In the genomic region with DNA sequence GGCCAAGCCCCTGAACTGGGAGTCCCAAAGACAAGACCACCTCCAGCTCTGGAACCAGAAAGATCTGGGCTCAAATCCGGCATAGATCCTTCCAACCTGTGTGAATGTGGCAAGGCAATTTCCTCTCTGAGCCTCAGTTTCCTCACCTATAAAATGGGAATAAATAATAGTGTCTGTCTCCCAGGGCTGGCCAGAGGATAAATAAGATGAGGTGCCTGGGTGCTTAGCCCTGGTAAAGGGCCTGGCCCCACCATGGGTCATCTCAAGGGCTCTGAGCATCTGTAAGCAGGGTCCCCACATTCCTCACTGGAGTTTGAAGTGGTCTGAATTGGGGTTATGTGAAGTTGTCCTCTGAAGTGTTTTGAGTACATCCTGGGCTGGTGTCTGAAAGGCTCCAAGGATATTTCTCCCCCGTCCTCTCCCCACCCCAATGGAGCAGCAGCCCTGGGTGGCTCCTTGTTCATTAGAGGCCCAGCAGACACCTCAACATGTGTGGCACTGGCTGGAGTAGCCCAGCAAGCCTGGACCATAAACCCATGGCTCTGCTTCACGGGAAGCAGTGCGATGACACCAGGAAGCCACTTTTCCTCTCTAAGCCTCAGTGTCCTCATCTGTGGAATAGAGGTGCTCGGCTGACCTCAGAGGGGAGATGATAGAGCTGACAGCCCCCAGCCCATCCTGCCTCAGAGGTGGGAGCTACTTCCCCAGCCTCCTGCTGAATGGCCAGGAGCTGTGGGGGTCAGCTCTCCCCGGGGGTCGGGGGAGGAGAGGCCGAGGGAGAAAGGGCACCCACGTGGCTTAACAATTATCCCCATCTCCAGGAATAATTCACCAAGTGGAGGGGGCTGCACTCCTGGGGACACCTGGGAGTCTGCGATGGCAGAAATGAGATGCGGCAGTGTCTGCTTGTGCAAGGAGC, we compare ENCODE assay signal across 1 cellular context.
A peak's percentile ranks its signal among the peaks of the same experiment; 100 is the strongest.
TF ChIP-seq lines count a peak whose summit lies in the region.

No MANE protein-coding gene starts in this region.

TF ChIP-seq in HepG2, 621 proteins besides CTCF, POLR2A, EP300 and RAD21 (continued from another document and continues in another):
- TF ChIP-seq, protein P1, sequence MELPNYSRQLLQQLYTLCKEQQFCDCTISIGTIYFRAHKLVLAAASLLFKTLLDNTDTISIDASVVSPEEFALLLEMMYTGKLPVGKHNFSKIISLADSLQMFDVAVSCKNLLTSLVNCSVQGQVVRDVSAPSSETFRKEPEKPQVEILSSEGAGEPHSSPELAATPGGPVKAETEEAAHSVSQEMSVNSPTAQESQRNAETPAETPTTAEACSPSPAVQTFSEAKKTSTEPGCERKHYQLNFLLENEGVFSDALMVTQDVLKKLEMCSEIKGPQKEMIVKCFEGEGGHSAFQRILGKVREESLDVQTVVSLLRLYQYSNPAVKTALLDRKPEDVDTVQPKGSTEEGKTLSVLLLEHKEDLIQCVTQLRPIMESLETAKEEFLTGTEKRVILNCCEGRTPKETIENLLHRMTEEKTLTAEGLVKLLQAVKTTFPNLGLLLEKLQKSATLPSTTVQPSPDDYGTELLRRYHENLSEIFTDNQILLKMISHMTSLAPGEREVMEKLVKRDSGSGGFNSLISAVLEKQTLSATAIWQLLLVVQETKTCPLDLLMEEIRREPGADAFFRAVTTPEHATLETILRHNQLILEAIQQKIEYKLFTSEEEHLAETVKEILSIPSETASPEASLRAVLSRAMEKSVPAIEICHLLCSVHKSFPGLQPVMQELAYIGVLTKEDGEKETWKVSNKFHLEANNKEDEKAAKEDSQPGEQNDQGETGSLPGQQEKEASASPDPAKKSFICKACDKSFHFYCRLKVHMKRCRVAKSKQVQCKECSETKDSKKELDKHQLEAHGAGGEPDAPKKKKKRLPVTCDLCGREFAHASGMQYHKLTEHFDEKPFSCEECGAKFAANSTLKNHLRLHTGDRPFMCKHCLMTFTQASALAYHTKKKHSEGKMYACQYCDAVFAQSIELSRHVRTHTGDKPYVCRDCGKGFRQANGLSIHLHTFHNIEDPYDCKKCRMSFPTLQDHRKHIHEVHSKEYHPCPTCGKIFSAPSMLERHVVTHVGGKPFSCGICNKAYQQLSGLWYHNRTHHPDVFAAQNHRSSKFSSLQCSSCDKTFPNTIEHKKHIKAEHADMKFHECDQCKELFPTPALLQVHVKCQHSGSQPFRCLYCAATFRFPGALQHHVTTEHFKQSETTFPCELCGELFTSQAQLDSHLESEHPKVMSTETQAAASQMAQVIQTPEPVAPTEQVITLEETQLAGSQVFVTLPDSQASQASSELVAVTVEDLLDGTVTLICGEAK (IDR thresholded peaks at IDR 0.05) = no peak
- TF ChIP-seq, protein P1 (CRISPR knock-in tag; IDR thresholded peaks at IDR 0.05) = 0 out of 2 replicates have a peak, but pooled peaks have one; percentile 17
- TF ChIP-seq, protein P2, sequence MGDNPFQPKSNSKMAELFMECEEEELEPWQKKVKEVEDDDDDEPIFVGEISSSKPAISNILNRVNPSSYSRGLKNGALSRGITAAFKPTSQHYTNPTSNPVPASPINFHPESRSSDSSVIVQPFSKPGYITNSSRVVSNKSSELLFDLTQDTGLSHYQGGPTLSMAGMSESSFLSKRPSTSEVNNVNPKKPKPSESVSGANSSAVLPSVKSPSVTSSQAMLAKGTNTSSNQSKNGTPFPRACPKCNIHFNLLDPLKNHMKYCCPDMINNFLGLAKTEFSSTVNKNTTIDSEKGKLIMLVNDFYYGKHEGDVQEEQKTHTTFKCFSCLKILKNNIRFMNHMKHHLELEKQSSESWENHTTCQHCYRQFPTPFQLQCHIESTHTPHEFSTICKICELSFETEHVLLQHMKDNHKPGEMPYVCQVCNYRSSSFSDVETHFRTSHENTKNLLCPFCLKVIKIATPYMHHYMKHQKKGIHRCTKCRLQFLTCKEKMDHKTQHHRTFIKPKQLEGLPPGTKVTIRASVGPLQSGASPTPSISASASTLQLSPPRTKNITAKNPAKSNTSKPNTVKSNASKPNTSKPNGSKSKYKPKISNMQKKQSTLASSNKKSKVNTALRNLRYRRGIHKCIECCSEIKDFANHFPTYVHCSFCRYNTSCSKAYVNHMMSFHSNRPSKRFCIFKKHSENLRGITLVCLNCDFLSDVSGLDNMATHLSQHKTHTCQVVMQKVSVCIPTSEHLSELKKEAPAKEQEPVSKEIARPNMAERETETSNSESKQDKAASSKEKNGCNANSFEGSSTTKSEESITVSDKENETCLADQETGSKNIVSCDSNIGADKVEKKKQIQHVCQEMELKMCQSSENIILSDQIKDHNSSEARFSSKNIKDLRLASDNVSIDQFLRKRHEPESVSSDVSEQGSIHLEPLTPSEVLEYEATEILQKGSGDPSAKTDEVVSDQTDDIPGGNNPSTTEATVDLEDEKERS (CRISPR knock-in tag; IDR thresholded peaks at IDR 0.05) = peak; percentile 62; the same call in 1 of the 2 replicates
- TF ChIP-seq, protein P3, sequence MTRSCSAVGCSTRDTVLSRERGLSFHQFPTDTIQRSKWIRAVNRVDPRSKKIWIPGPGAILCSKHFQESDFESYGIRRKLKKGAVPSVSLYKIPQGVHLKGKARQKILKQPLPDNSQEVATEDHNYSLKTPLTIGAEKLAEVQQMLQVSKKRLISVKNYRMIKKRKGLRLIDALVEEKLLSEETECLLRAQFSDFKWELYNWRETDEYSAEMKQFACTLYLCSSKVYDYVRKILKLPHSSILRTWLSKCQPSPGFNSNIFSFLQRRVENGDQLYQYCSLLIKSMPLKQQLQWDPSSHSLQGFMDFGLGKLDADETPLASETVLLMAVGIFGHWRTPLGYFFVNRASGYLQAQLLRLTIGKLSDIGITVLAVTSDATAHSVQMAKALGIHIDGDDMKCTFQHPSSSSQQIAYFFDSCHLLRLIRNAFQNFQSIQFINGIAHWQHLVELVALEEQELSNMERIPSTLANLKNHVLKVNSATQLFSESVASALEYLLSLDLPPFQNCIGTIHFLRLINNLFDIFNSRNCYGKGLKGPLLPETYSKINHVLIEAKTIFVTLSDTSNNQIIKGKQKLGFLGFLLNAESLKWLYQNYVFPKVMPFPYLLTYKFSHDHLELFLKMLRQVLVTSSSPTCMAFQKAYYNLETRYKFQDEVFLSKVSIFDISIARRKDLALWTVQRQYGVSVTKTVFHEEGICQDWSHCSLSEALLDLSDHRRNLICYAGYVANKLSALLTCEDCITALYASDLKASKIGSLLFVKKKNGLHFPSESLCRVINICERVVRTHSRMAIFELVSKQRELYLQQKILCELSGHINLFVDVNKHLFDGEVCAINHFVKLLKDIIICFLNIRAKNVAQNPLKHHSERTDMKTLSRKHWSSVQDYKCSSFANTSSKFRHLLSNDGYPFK (CRISPR knock-in tag; IDR thresholded peaks at IDR 0.05; ENCODE audit: borderline replicate concordance) = peak; percentile 15; the same call in 1 of the 2 replicates
- TF ChIP-seq ZNF670 (CRISPR knock-in tag; IDR thresholded peaks at IDR 0.05; ENCODE audit: borderline replicate concordance) (0 out of 2 replicates have a peak, but pooled peaks have one; percentile 57), MEIS2 (CRISPR knock-in tag; IDR thresholded peaks at IDR 0.05) (peak; percentile 74)
- TF ChIP-seq, protein P4, sequence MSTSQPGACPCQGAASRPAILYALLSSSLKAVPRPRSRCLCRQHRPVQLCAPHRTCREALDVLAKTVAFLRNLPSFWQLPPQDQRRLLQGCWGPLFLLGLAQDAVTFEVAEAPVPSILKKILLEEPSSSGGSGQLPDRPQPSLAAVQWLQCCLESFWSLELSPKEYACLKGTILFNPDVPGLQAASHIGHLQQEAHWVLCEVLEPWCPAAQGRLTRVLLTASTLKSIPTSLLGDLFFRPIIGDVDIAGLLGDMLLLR (CRISPR knock-in tag; IDR thresholded peaks at IDR 0.05) = 0 out of 2 replicates have a peak, but pooled peaks have one; percentile 19
- TF ChIP-seq, protein P5, sequence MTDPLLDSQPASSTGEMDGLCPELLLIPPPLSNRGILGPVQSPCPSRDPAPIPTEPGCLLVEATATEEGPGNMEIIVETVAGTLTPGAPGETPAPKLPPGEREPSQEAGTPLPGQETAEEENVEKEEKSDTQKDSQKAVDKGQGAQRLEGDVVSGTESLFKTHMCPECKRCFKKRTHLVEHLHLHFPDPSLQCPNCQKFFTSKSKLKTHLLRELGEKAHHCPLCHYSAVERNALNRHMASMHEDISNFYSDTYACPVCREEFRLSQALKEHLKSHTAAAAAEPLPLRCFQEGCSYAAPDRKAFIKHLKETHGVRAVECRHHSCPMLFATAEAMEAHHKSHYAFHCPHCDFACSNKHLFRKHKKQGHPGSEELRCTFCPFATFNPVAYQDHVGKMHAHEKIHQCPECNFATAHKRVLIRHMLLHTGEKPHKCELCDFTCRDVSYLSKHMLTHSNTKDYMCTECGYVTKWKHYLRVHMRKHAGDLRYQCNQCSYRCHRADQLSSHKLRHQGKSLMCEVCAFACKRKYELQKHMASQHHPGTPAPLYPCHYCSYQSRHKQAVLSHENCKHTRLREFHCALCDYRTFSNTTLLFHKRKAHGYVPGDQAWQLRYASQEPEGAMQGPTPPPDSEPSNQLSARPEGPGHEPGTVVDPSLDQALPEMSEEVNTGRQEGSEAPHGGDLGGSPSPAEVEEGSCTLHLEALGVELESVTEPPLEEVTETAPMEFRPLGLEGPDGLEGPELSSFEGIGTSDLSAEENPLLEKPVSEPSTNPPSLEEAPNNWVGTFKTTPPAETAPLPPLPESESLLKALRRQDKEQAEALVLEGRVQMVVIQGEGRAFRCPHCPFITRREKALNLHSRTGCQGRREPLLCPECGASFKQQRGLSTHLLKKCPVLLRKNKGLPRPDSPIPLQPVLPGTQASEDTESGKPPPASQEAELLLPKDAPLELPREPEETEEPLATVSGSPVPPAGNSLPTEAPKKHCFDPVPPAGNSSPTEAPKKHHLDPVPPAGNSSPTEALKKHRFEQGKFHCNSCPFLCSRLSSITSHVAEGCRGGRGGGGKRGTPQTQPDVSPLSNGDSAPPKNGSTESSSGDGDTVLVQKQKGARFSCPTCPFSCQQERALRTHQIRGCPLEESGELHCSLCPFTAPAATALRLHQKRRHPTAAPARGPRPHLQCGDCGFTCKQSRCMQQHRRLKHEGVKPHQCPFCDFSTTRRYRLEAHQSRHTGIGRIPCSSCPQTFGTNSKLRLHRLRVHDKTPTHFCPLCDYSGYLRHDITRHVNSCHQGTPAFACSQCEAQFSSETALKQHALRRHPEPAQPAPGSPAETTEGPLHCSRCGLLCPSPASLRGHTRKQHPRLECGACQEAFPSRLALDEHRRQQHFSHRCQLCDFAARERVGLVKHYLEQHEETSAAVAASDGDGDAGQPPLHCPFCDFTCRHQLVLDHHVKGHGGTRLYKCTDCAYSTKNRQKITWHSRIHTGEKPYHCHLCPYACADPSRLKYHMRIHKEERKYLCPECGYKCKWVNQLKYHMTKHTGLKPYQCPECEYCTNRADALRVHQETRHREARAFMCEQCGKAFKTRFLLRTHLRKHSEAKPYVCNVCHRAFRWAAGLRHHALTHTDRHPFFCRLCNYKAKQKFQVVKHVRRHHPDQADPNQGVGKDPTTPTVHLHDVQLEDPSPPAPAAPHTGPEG (CRISPR knock-in tag; IDR thresholded peaks at IDR 0.05) = 0 out of 2 replicates have a peak, but pooled peaks have one; percentile 22
- TF ChIP-seq, protein P6, sequence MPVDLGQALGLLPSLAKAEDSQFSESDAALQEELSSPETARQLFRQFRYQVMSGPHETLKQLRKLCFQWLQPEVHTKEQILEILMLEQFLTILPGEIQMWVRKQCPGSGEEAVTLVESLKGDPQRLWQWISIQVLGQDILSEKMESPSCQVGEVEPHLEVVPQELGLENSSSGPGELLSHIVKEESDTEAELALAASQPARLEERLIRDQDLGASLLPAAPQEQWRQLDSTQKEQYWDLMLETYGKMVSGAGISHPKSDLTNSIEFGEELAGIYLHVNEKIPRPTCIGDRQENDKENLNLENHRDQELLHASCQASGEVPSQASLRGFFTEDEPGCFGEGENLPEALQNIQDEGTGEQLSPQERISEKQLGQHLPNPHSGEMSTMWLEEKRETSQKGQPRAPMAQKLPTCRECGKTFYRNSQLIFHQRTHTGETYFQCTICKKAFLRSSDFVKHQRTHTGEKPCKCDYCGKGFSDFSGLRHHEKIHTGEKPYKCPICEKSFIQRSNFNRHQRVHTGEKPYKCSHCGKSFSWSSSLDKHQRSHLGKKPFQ (CRISPR knock-in tag; IDR thresholded peaks at IDR 0.05; ENCODE audit: insufficient replicate concordance) = peak; percentile 49
